Comparison of ENCODE assay signal across 15 cellular contexts in the genomic region with DNA sequence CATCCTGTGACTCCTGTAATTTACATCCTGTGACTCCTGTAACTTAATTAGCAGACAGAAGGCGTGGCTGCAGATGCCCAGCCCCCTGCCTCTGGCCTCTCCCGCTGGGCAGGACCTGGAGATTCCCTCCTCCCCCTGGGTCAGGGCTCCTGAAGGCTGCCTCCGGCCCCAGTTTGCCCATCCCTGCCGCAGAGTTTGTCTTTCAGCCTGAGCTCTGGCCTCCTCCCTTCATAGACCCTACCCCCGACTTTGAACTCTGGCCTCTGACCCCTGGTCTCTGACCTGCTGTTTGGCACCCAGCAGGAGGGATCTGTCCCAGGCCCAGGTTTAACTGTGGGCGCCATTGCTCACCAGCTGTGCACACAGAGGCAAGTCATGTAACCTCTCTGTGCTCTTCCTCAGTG. TPM values are rescaled to one million over a fixed set of nuclear protein-coding genes. Genes with fewer than 3 reads are reported as not detected.
DNase-seq lines count a peak whose midpoint lies in the region; ATAC-seq, FAIRE-seq and TF ChIP-seq lines count a peak whose summit lies in the region.
"Had no signal": no experiment of that assay in that cellular context is flagged by ENCODE, and none has a peak within 500 bp of the region (broad histone marks: within the 10 kb centered on the region; RNA-seq: fewer than 3 reads in every experiment).

No MANE protein-coding gene starts in this region.

- DNase-seq in left ventricle myocardium superior (peak; percentile 23), Right ventricle myocardium inferior (ENCODE audit: missing footprints) (no peak), left lobe of liver (ENCODE audit: low spot score) (peak; percentile 76), urothelium cell line (ENCODE audit: low spot score) (no peak), NCI-H187 (lab: John Stamatoyannopoulos, UW) (no peak)
- DNase-seq in central memory CD4-positive, alpha-beta T cell, result no peak
- DNase-seq: ACHN; CD4-positive, alpha-beta memory T cell; MG63; NCI-H1092 treated with DMSO at 0.1 percent for 48 hours; NCI-H1694; T-helper 1 cell had no signal

- peak; percentile 84 for FAIRE-seq in urothelium cell line (lab: Jason Lieb, UNC)
- FAIRE-seq: D721Med had no signal

- intact Hi-C loops in left ventricle myocardium superior (cut with micrococcal nuclease) (no loop called here), Right ventricle myocardium inferior (cut with DNase I) (no loop called here)

- ATAC-seq in left ventricle myocardium superior, result no peak
- ATAC-seq in Right ventricle myocardium inferior, result no peak
- peak; percentile 42 for ATAC-seq in left lobe of liver
- no peak for ATAC-seq in GM18498 (IDR thresholded peaks at IDR 0.05; ENCODE audit: unreplicated experiment)

TF ChIP-seq in PFSK-1, 5 proteins besides CTCF, POLR2A, EP300 and RAD21:
- TF ChIP-seq SIN3A (IDR thresholded peaks at IDR 0.05; ENCODE audit: borderline replicate concordance, insufficient read depth, low read length), result no peak
- TF ChIP-seq TAF1 (IDR thresholded peaks at IDR 0.05; ENCODE audit: borderline replicate concordance, insufficient read depth, low read length), result no peak
- peak; percentile 20 for TF ChIP-seq FOXP2 (optimal IDR thresholded peaks at IDR 0.05; ENCODE audit: borderline replicate concordance, extremely low read depth, extremely low read length, insufficient read depth)
- TF ChIP-seq POLR2AphosphoS5 (IDR thresholded peaks at IDR 0.05; ENCODE audit: low read depth, low read length), result no peak
TF ChIP-seq in PFSK-1: peak in this region for 1.

RNA-seq across cellular contexts. Expression of a gene that starts 45.6 kb away (rescaled TPM):
- total RNA-seq in left ventricle myocardium superior (12.0 TPM), Right ventricle myocardium inferior (10.7 TPM), left lobe of liver (17.5 TPM)
- 6.9 TPM for polyA plus RNA-seq in PFSK-1 (2012; ENCODE audit: insufficient read length, low read depth)
- polyA plus RNA-seq: CD4-positive, alpha-beta memory T cell had no signal

Comparison
In these comparisons a context has a peak if more than half of its experiments do, and no peak if none do; other contexts are left out.
1. DNase-seq: peak in left ventricle myocardium superior (single experiment) and left lobe of liver (single experiment); none in Right ventricle myocardium inferior (single experiment), urothelium cell line (single experiment), NCI-H187 (0 of 2) and central memory CD4-positive, alpha-beta T cell (single experiment).